Comparison of ENCODE assay signal across 8 cellular contexts in the genomic region with DNA sequence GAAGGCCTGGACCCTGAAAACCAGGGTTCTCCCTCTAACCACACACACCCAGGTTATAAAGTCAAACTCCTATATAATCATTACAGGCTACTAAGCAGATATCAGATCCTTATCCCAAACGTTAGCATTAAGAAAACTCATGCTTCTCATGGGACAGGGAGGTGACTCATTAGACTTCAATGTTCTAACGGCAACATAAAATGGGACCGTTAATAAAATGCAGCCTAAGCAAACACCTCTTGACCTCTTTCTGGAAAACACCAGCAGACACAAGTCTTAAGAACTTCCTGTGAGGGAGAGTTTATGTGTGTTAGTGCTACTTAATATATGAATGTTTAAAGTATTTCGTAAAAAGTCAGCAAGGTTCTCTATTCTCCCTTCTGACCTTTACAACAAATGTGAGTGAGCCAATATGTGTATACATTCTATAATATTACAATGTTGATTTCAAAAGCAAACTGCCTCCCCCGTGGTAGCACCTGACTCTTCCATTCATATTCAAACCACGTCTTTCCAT. TPM values are rescaled to one million over a fixed set of nuclear protein-coding genes. Genes with fewer than 3 reads are reported as not detected.
DNase-seq lines count a peak whose midpoint lies in the region; ATAC-seq, FAIRE-seq and TF ChIP-seq lines count a peak whose summit lies in the region.

No MANE protein-coding gene starts in this region.

- H3K27me3 ChIP-seq in keratinocyte (ENCODE audit: control insufficient read depth, extremely low read depth, insufficient read depth, low read length) (no peaks in the 10 kb centered on the region), testis (no peaks in the 10 kb centered on the region), BE2C (no peaks in the 10 kb centered on the region)

- H3K4me3 ChIP-seq in keratinocyte (ENCODE audit: control insufficient read depth in 2 of 3, extremely low read depth in 1 of 3, insufficient read depth in 2 of 3, low read depth in 1 of 3, low read length in 3 of 3) (no peak overlapping the region), testis (no peak overlapping the region), BE2C (ENCODE audit: low read depth, low read length) (no peak overlapping the region)

- no peak for FAIRE-seq in keratinocyte (lab: Jason Lieb, UNC)

- TF ChIP-seq POLR2A in testis (IDR thresholded peaks at IDR 0.05) = no peak

- dilution Hi-C loops in keratinocyte (cut with MboI; ENCODE audit: extremely low pct_ligation_motif_present, low sequenced_read_pairs) = no loop called here

- H3K4me1 ChIP-seq in keratinocyte (ENCODE audit: control insufficient read depth, extremely low read depth, insufficient read depth, low read length) (peaks cover 9% of the 10 kb centered on the region), testis (peaks cover 65% of the 10 kb centered on the region), BE2C (no peaks in the 10 kb centered on the region)

- H4K20me1 ChIP-seq in keratinocyte (ENCODE audit: control insufficient read depth, extremely low read depth, insufficient read depth, low read length) = no peaks in the 10 kb centered on the region

- ATAC-seq in activated CD4-positive, alpha-beta T cell treated with anti-CD3 and anti-CD28 coated beads for 36 hours = peak; percentile 48
- ATAC-seq in HG02981 (IDR thresholded peaks at IDR 0.05; ENCODE audit: unreplicated experiment) = no peak

- peak overlapping the region; percentile 9 for H3K4me2 ChIP-seq in keratinocyte (ENCODE audit: control insufficient read depth, extremely low read depth, insufficient read depth, low read depth, low read length)

- peak overlapping the region; percentile 74 for H3K4me3 Mint-ChIP-seq in activated CD4-positive, alpha-beta T cell treated with anti-CD3 and anti-CD28 coated beads for 36 hours
- peak overlapping the region; percentile 90 for H3K4me3 Mint-ChIP-seq in activated naive CD8-positive, alpha-beta T cell

- no peak overlapping the region for H3K9ac ChIP-seq in keratinocyte (ENCODE audit: control insufficient read depth, extremely low read depth, insufficient read depth, low read length)

- WGBS in testis, 2 donors = 20 to 33% methylated on average over 6 of the region's 6 CpGs

- H3K27ac Mint-ChIP-seq in activated CD4-positive, alpha-beta T cell treated with anti-CD3 and anti-CD28 coated beads for 36 hours = peak overlapping the region; percentile 98
- H3K27ac Mint-ChIP-seq in activated naive CD8-positive, alpha-beta T cell = peak overlapping the region; percentile 97

- H3K27ac ChIP-seq in keratinocyte (ENCODE audit: control insufficient read depth, insufficient read depth, low read length) = no peak overlapping the region
- H3K27ac ChIP-seq in testis = peak overlapping the region; percentile 73 to 86

- H3K36me3 ChIP-seq in keratinocyte (ENCODE audit: control insufficient read depth in 2 of 2, extremely low read depth in 1 of 2, insufficient read depth in 2 of 2, low read length in 2 of 2) (no peaks in the 10 kb centered on the region), testis (ENCODE audit: low read depth, missing control alignments) (no peaks in the 10 kb centered on the region), BE2C (no peaks in the 10 kb centered on the region)

- no peak overlapping the region for H2AFZ ChIP-seq in keratinocyte (ENCODE audit: control insufficient read depth, low read length)

- no peaks in the 10 kb centered on the region for H3K27me3 Mint-ChIP-seq in activated CD4-positive, alpha-beta T cell treated with anti-CD3 and anti-CD28 coated beads for 36 hours
- no peaks in the 10 kb centered on the region for H3K27me3 Mint-ChIP-seq in activated naive CD8-positive, alpha-beta T cell

- H3K9me3 ChIP-seq in keratinocyte (ENCODE audit: control insufficient read depth, low read depth, low read length) (no peaks in the 10 kb centered on the region), testis (no peaks in the 10 kb centered on the region), BE2C (no peaks in the 10 kb centered on the region)

- no peaks in the 10 kb centered on the region for H3K9me1 ChIP-seq in keratinocyte (ENCODE audit: control insufficient read depth, extremely low read depth, insufficient read depth, low read length)

- no peaks in the 10 kb centered on the region for H3K79me2 ChIP-seq in keratinocyte (ENCODE audit: control insufficient read depth, insufficient read depth, low read length)

- H3K9me3 Mint-ChIP-seq in activated CD4-positive, alpha-beta T cell treated with anti-CD3 and anti-CD28 coated beads for 36 hours (ENCODE audit: low read depth) = no peaks in the 10 kb centered on the region
- H3K9me3 Mint-ChIP-seq in activated naive CD8-positive, alpha-beta T cell (ENCODE audit: low read depth) = no peaks in the 10 kb centered on the region

- H3K4me1 Mint-ChIP-seq in activated CD4-positive, alpha-beta T cell treated with anti-CD3 and anti-CD28 coated beads for 36 hours = peaks cover 88% of the 10 kb centered on the region
- H3K4me1 Mint-ChIP-seq in activated naive CD8-positive, alpha-beta T cell (ENCODE audit: low read depth) = peaks cover 92% of the 10 kb centered on the region

- CTCF ChIA-PET in activated CD4-positive, alpha-beta T cell treated with anti-CD3 and anti-CD28 coated beads for 36 hours (lab: Charles Lee) = interaction anchor here (0.8 to 8.5 kb wide), 11 partner anchors 12 to 170 kb away, joined by 3 to 158 read pairs (median 10); no protein-coding TSS in a partner anchor

- peaks cover 43% of the 10 kb centered on the region for H3K36me3 Mint-ChIP-seq in activated CD4-positive, alpha-beta T cell treated with anti-CD3 and anti-CD28 coated beads for 36 hours (ENCODE audit: low read depth)
- peaks cover 10% of the 10 kb centered on the region for H3K36me3 Mint-ChIP-seq in activated naive CD8-positive, alpha-beta T cell

- POLR2A ChIA-PET in activated CD4-positive, alpha-beta T cell treated with anti-CD3 and anti-CD28 coated beads for 36 hours (lab: Charles Lee) = interaction anchor here (1.0 to 4.5 kb wide), 4 partner anchors 11 to 20 kb away, joined by 6 to 40 read pairs (median 7); no protein-coding TSS in a partner anchor

- no peak for TF ChIP-seq CTCF in keratinocyte (optimal IDR thresholded peaks at IDR 0.05 in 1 of 3, IDR thresholded peaks at IDR 0.05 in 1 of 3, conservative IDR thresholded peaks at IDR 0.05 in 1 of 3; ENCODE audit: extremely low read depth in 1 of 3, insufficient read depth in 2 of 3, low read length in 3 of 3)
- TF ChIP-seq CTCF in testis (IDR thresholded peaks at IDR 0.05) = no peak
- no peak for TF ChIP-seq CTCF in BE2C (IDR thresholded peaks at IDR 0.05; ENCODE audit: low read depth, low read length)

- intact Hi-C loops in activated CD4-positive, alpha-beta T cell treated with anti-CD3 and anti-CD28 coated beads for 36 hours (cut with DNase I, micrococcal nuclease) = loop anchor here (1.0 to 5.0 kb wide), 8 partner anchors 9 to 616 kb away; a partner anchor contains a TSS
- intact Hi-C loops in testis (cut with DNase I; ENCODE audit: low total_unique reads) = no loop called here

- peak; percentile 51 for DNase-seq in activated CD4-positive, alpha-beta T cell treated with anti-CD3 and anti-CD28 coated beads for 36 hours
- DNase-seq in activated CD4-positive, alpha-beta T cell treated with anti-CD3 and anti-CD28 coated beads for 4 hours = no peak
- DNase-seq in keratinocyte (ENCODE audit: low read depth, low spot score) = no peak
- no peak for DNase-seq in testis
- no peak for DNase-seq in activated CD4-positive, alpha-beta T cell treated with anti-CD3 and anti-CD28 coated beads, Interleukin-2, amount 50 U/mL, for 48 hours
- no peak for DNase-seq in BE2C

RNA-seq across cellular contexts. Expression of a gene that starts 31.7 kb away (rescaled TPM):
- 10 to 100 TPM; 82.6 to 95.3 TPM for total RNA-seq in activated CD4-positive, alpha-beta T cell treated with anti-CD3 and anti-CD28 coated beads for 36 hours
- polyA plus RNA-seq in keratinocyte (3.4 to 4.9 TPM (median 3.9 TPM) in 3 replicates), testis (ENCODE audit: insufficient read depth, low read depth, low replicate concordance) (56.0 TPM)
- 3.3 TPM for polyA plus RNA-seq in keratinocyte (2011; ENCODE audit: low read depth)
- 3.5 and 4.8 TPM in 2 replicates for polyA plus RNA-seq in keratinocyte (2011; cell fraction: cytosol; rRNA removed)
- polyA plus RNA-seq in keratinocyte (2011; cell fraction: nucleus; rRNA removed) = 6.0 and 7.0 TPM in 2 replicates
- 2.0 and 3.2 TPM in 2 replicates for polyA plus RNA-seq in keratinocyte (2012; ENCODE audit: low replicate concordance)
- polyA minus RNA-seq in keratinocyte = 3.8 to 4.8 TPM (median 4.1 TPM) in 3 replicates
- polyA minus RNA-seq in keratinocyte (2011; cell fraction: cytosol; rRNA and poly(A)+ RNA removed) = 5.9 TPM
- polyA minus RNA-seq in keratinocyte (2011; cell fraction: nucleus; rRNA and poly(A)+ RNA removed) = 4.4 and 6.1 TPM in 2 replicates
- total RNA-seq in testis = 100 to 1,000 TPM; 109 to 141 TPM
- polyA plus RNA-seq in BE2C (2012; ENCODE audit: insufficient read depth, insufficient read length, low read depth) = 3.6 TPM
